13 cellular contexts compared by ENCODE assay signal in the genomic region with DNA sequence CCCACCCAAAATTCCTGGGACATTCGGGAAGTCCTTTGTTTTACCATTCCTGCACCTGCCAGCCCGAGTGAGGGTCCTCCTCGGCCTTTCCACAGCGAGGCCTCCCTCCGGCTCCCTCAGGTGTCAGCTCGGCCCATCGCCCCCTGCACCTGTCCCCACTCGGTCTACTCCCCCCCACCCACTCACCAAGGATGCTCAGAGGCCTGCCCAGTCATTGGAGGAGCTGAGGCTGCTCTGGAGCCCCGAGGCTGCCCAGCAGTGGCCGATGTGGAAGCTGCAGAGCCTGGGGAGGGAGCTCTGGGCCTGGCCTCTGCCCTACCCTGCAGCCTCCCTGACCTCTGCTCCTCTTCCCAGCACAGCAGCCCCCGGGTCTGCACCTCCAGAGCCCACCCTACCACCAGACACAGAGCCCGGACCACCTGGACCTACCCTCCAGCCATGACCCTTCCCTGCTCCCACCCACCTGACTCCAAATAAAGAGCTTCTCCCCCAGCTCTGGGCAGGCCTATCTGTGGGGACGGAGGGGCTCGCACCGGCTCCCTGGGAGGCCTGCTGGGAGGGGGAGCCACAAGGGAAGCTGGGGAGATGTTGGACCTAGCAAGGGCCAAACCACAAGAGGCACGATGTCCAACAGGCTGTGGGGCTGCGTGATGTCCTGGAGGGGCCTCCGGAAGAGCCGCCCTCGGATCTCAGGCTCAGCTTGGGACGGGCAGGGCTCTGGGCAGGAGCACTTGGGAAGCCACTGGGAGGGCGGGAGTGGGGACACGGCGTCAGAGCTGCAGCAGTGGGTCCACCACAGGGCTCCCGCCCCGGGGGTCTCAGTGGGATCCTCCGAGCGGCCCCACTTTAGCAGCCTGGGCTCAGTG. TPM values are rescaled to one million over a fixed set of nuclear protein-coding genes. Genes with fewer than 3 reads are reported as not detected.
DNase-seq lines count a peak whose midpoint lies in the region; ATAC-seq and TF ChIP-seq lines count a peak whose summit lies in the region.
"Not testable (repeated sequence)": the region's sequence is repeated elsewhere in the genome, so short reads cannot be mapped to it uniquely, and the experiment has no call there.
"Had no signal": no experiment of that assay in that cellular context is flagged by ENCODE, and none has a peak within 500 bp of the region (broad histone marks: within the 10 kb centered on the region; RNA-seq: fewer than 3 reads in every experiment).

No MANE protein-coding gene starts in this region.

- H3K27me3 ChIP-seq in BLaER1 treated with 17β-estradiol and CSF1 and Interleukin-3, amounts not matched to agents 10 nM and 100 nM; upper lobe of right lung: not testable (repeated sequence)

- H3K4me2 ChIP-seq in BLaER1 treated with 17β-estradiol and CSF1 and Interleukin-3, amounts not matched to agents 10 nM and 100 nM, result peak overlapping the region in 7 of 11 experiments; percentile 69 to 82 (median 76); a peak in 8 of 22 replicates

- not testable (repeated sequence) for H3K36me3 ChIP-seq in BLaER1 treated with 17β-estradiol and CSF1 and Interleukin-3, amounts not matched to agents 10 nM and 100 nM; upper lobe of right lung

- H3K4me3 ChIP-seq in BLaER1 treated with 17β-estradiol and CSF1 and Interleukin-3, amounts not matched to agents 10 nM and 100 nM; upper lobe of right lung: not testable (repeated sequence)

- peak; percentile 45 for DNase-seq in ecto neural progenitor cell (ENCODE audit: low spot score)
- DNase-seq in left lobe of liver (ENCODE audit: low spot score), result peak; percentile 33
- DNase-seq in mesenteric fat pad (ENCODE audit: low spot score), result peak; percentile 82
- DNase-seq in posterior vena cava (ENCODE audit: low spot score), result peak; percentile 60
- DNase-seq in upper lobe of right lung, result peak; percentile 53

- intact Hi-C loops in posterior vena cava (cut with DNase I); upper lobe of right lung (cut with DNase I): not testable (repeated sequence)

- peaks cover 0 to 10% (median 0%) of the 10 kb centered on the region in 11 experiments; a peak in 6 of 22 replicates for H4K20me1 ChIP-seq in BLaER1 treated with 17β-estradiol and CSF1 and Interleukin-3, amounts not matched to agents 10 nM and 100 nM

- not testable (repeated sequence) for H3K27ac ChIP-seq in BLaER1 treated with 17β-estradiol and CSF1 and Interleukin-3, amounts not matched to agents 10 nM and 100 nM; upper lobe of right lung

- TF ChIP-seq CTCF in upper lobe of right lung (IDR thresholded peaks at IDR 0.05), result not testable (repeated sequence)

- ATAC-seq in left lobe of liver, upper lobe of right lung: not testable (repeated sequence)

- H3K4me1 ChIP-seq in BLaER1 treated with 17β-estradiol and CSF1 and Interleukin-3, amounts not matched to agents 10 nM and 100 nM, result peaks cover 10 to 28% (median 26%) of the 10 kb centered on the region in 10 experiments; a peak in 19 of 20 replicates
- not testable (repeated sequence) for H3K4me1 ChIP-seq in upper lobe of right lung

- H3K9me3 ChIP-seq in BLaER1 treated with 17β-estradiol and CSF1 and Interleukin-3, amounts not matched to agents 10 nM and 100 nM (replicated peaks in 1 of 11); upper lobe of right lung: not testable (repeated sequence)

- H3K9ac ChIP-seq in BLaER1 treated with 17β-estradiol and CSF1 and Interleukin-3, amounts not matched to agents 10 nM and 100 nM, result not testable (repeated sequence)

RNA-seq across cellular contexts. Expression of a gene that starts 3.8 kb away (rescaled TPM):
- total RNA-seq in left lobe of liver (not detected), mesenteric fat pad (not detected), posterior vena cava (not detected), upper lobe of right lung (not detected)
- total RNA-seq: A673; CD4-positive, alpha-beta memory T cell; CD4-positive, CD25-positive, alpha-beta regulatory T cell; CD8-positive, alpha-beta memory T cell; Daoy; G401; GM12878 had no signal

RNA-seq across cellular contexts. Expression of a gene that starts 11.8 kb away (rescaled TPM):
- total RNA-seq in left lobe of liver (not detected), mesenteric fat pad (not detected), posterior vena cava (not detected), upper lobe of right lung (not detected)
- total RNA-seq: A673; CD4-positive, alpha-beta memory T cell; CD4-positive, CD25-positive, alpha-beta regulatory T cell; CD8-positive, alpha-beta memory T cell; Daoy; G401; GM12878 had no signal

RNA-seq across cellular contexts. Expression of a gene that starts 28.5 kb away (rescaled TPM):
- total RNA-seq in left lobe of liver (not detected), mesenteric fat pad (2.3 TPM), posterior vena cava (1 to 10 TPM in 1 of 2 donors, not detected in 1; 2.4 TPM), upper lobe of right lung (not detected)
- total RNA-seq: A673; CD4-positive, alpha-beta memory T cell; CD4-positive, CD25-positive, alpha-beta regulatory T cell; CD8-positive, alpha-beta memory T cell; Daoy; G401; GM12878 had no signal

RNA-seq across cellular contexts. Expression of a gene that starts 49.2 kb away (rescaled TPM):
- total RNA-seq in left lobe of liver (30.7 TPM), mesenteric fat pad (25.9 TPM), posterior vena cava (10 to 100 TPM; 15.9 to 16.3 TPM), upper lobe of right lung (23.0 TPM)
